ENCODE assay signal across 9 cellular contexts in the genomic region with DNA sequence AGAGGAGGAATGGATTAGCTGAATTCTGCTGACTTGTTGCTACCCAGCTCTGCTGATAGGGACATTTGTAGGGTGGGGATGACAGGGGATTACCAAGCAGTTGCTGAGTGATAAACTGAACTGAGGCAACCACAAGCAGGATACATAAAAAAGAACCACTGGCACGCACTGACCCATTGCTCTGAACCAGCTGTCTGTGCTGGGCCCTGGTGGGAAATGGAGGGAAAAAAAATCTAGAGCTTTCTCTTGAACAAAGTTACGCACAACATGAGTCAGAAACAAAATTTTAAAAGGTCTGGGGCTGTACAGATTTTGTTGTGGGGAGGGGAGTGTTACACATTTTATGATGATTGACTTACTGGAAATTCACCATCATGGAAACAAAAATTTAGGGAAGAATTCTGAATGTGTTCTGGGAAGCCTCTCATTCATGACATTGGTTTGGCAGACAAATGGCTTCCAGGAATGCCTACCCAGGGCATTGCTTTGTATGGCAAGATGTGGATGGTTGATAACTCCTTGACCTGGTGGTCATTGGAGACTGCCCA. TPM values are rescaled to one million over a fixed set of nuclear protein-coding genes. Genes with fewer than 3 reads are reported as not detected.
DNase-seq lines count a peak whose midpoint lies in the region; ATAC-seq and TF ChIP-seq lines count a peak whose summit lies in the region.
"Had no signal": no experiment of that assay in that cellular context is flagged by ENCODE, and none has a peak within 500 bp of the region (broad histone marks: within the 10 kb centered on the region; RNA-seq: fewer than 3 reads in every experiment).

No MANE protein-coding gene starts in this region.

- H3K9me3 Mint-ChIP-seq in HFFc6 (no peaks in the 10 kb centered on the region), endothelial cell (ENCODE audit: unreplicated experiment) (no peaks in the 10 kb centered on the region)

- no peak overlapping the region for H3K4me3 ChIP-seq in OCI-LY7 (ENCODE audit: low read depth, low read length, poor library complexity, severe bottlenecking)
- H3K4me3 ChIP-seq in gastroesophageal sphincter: no peak overlapping the region
- H3K4me3 ChIP-seq in tibial nerve: no peak overlapping the region

- H4K20me1 ChIP-seq in OCI-LY7 (ENCODE audit: insufficient read depth, low read length): no peaks in the 10 kb centered on the region

- no peak for TF ChIP-seq CTCF in HFFc6 (IDR thresholded peaks at IDR 0.05)
- TF ChIP-seq CTCF in OCI-LY7 (conservative IDR thresholded peaks at IDR 0.05; ENCODE audit: low read length): no peak
- no peak for TF ChIP-seq CTCF in gastroesophageal sphincter (IDR thresholded peaks at IDR 0.05)
- no peak for TF ChIP-seq CTCF in tibial nerve (IDR thresholded peaks at IDR 0.05)
- TF ChIP-seq CTCF in endothelial cell (IDR thresholded peaks at IDR 0.05; ENCODE audit: unreplicated experiment): no peak

- H3K27me3 ChIP-seq in gastroesophageal sphincter (no peaks in the 10 kb centered on the region), tibial nerve (no peaks in the 10 kb centered on the region)

- no peaks in the 10 kb centered on the region for H3K9me2 ChIP-seq in OCI-LY7 (ENCODE audit: insufficient read depth, low read length)

- WGBS in gastroesophageal sphincter (ENCODE audit: low coverage in 1 of 2), 2 donors: 38 to 53% methylated on average over 2 of the region's 2 CpGs
- 69 to 75% methylated on average over 2 of the region's 2 CpGs for WGBS in tibial nerve, 2 donors

- intact Hi-C loops in OCI-LY7 (cut with micrococcal nuclease; ENCODE audit: unreplicated experiment): no loop called here

- DNase-seq in HFFc6 (peak; percentile 55), OCI-LY7 (ENCODE audit: low spot score) (peak; percentile 40), tibial nerve (ENCODE audit: low spot score in 2 of 2) (no peak), NCI-H510A (lab: John Stamatoyannopoulos, UW) (no peak), NCI-H187 treated with DMSO at 0.1 percent for 48 hours (lab: John Stamatoyannopoulos, UW) (no peak), endothelial cell (ENCODE audit: low spot score) (no peak)

- peak overlapping the region; percentile 57 for H3K4me3 Mint-ChIP-seq in HFFc6
- no peak overlapping the region for H3K4me3 Mint-ChIP-seq in endothelial cell (ENCODE audit: unreplicated experiment)

- H3K4me1 Mint-ChIP-seq in HFFc6 (ENCODE audit: low read depth) (peaks cover 65% of the 10 kb centered on the region), endothelial cell (ENCODE audit: unreplicated experiment) (peaks cover 37% of the 10 kb centered on the region)

- BruUV-seq in OCI-LY7 (replicated peaks; lab: Mats Ljungman, UMichigan): no TSS peak

- CTCF ChIA-PET in OCI-LY7 (lab: Charles Lee; ENCODE audit: unreplicated experiment): interaction anchor here (1.1 kb wide), 2 partner anchors 9 to 73 kb away, joined by 3 read pairs; no protein-coding TSS in a partner anchor

- no peak overlapping the region for H2AFZ ChIP-seq in OCI-LY7 (ENCODE audit: low read length)

- H3K9me3 ChIP-seq in OCI-LY7 (ENCODE audit: low read length): no peaks in the 10 kb centered on the region
- H3K9me3 ChIP-seq in gastroesophageal sphincter: no peaks in the 10 kb centered on the region
- no peaks in the 10 kb centered on the region for H3K9me3 ChIP-seq in tibial nerve

- peaks cover 10% of the 10 kb centered on the region; the same call in 1 of the 2 replicates for H3K79me2 ChIP-seq in OCI-LY7 (ENCODE audit: insufficient read depth, low read depth, low read length)

- H3K36me3 Mint-ChIP-seq in HFFc6 (ENCODE audit: low read depth) (no peaks in the 10 kb centered on the region; the same call in 1 of the 2 replicates), endothelial cell (ENCODE audit: low read depth, unreplicated experiment) (no peaks in the 10 kb centered on the region)

- TF ChIP-seq POLR2A in gastroesophageal sphincter (IDR thresholded peaks at IDR 0.05) (peak in 1 of 2 donors; percentile 9), tibial nerve (IDR thresholded peaks at IDR 0.05) (no peak)

- H3K27ac Mint-ChIP-seq in HFFc6 (peak overlapping the region; percentile 80), endothelial cell (ENCODE audit: unreplicated experiment) (no peak overlapping the region)

- H3K4me2 ChIP-seq in OCI-LY7 (ENCODE audit: low read length): peak overlapping the region; percentile 41

- H3K27ac ChIP-seq in OCI-LY7 (ENCODE audit: low read depth, low read length, poor library complexity, severe bottlenecking): no peak overlapping the region
- peak overlapping the region in 3 of 4 donors; percentile 58 to 66 (median 61) for H3K27ac ChIP-seq in gastroesophageal sphincter
- H3K27ac ChIP-seq in tibial nerve: peak overlapping the region in 3 of 4 donors; percentile 6 to 93 (median 65)

- H3K36me3 ChIP-seq in OCI-LY7 (ENCODE audit: insufficient read depth, low read length): no peaks in the 10 kb centered on the region
- no peaks in the 10 kb centered on the region for H3K36me3 ChIP-seq in gastroesophageal sphincter
- no peaks in the 10 kb centered on the region for H3K36me3 ChIP-seq in tibial nerve

- H3K4me1 ChIP-seq in OCI-LY7 (ENCODE audit: insufficient read depth, low read length, poor library complexity, severe bottlenecking) (peaks cover 57% of the 10 kb centered on the region), gastroesophageal sphincter (peaks cover 43 to 92% (median 49%) of the 10 kb centered on the region in 3 donors), tibial nerve (peaks cover 0 to 82% (median 52%) of the 10 kb centered on the region in 4 donors)

- POLR2A ChIA-PET in OCI-LY7 (lab: Charles Lee): interaction anchor here (0.5 to 1.9 kb wide), 7 partner anchors 9 to 1972 kb away, joined by 3 to 10 read pairs (median 4); no protein-coding TSS in a partner anchor

- no peak for TF ChIP-seq EP300 in gastroesophageal sphincter (IDR thresholded peaks at IDR 0.05)
- TF ChIP-seq EP300 in tibial nerve (IDR thresholded peaks at IDR 0.05): no peak

- ATAC-seq in GM18517 (IDR thresholded peaks at IDR 0.05; ENCODE audit: unreplicated experiment) (peak; percentile 85), gastroesophageal sphincter (peak; percentile 60)
- ATAC-seq: Panc1 had no signal

- H3K27me3 Mint-ChIP-seq in HFFc6 (ENCODE audit: insufficient read depth) (no peaks in the 10 kb centered on the region; the same call in 1 of the 2 replicates), endothelial cell (ENCODE audit: unreplicated experiment) (peaks cover 1% of the 10 kb centered on the region)

RNA-seq across cellular contexts. Expression of gene FOXO3, which starts 37.7 kb away (rescaled TPM):
- 10 to 100 TPM; 21.1 to 28.9 (median 24.2) TPM for total RNA-seq in HFFc6 (2021; fragmentation: NEBNext Ultra II Directional; extraction: Animal tissue kit (Norgen Biotek cat#: 25700))
- 3.0 and 3.8 TPM in 2 replicates for total RNA-seq in OCI-LY7 (2014; rRNA removed; shearing (Covaris generic))
- total RNA-seq in OCI-LY7 (2022): 9.4 and 9.9 TPM in 2 replicates
- total RNA-seq in gastroesophageal sphincter: 100 to 1,000 TPM in 3 of 4 donors, 10 to 100 TPM in 1; 93.7 to 122 (median 114) TPM
- 100 to 1,000 TPM; 146 to 200 (median 166) TPM for total RNA-seq in tibial nerve
- total RNA-seq in endothelial cell (ENCODE audit: unreplicated experiment): 34.6 TPM

Comparison
In these comparisons a context has a peak if more than half of its experiments do, and no peak if none do; other contexts are left out.
1. DNase-seq: peak in HFFc6 (single experiment) and OCI-LY7 (single experiment); none in tibial nerve (0 of 2), NCI-H510A (single experiment), NCI-H187 treated with DMSO at 0.1 percent for 48 hours (single experiment) and endothelial cell (single experiment).